ENCODE assay signal across 10 cellular contexts in genomic region chr1:78688701-78689100, GRCh38. TPM values are rescaled to one million over a fixed set of nuclear protein-coding genes. Genes with fewer than 3 reads are reported as not detected.
A peak's percentile ranks its signal among the peaks of the same experiment; 100 is the strongest.
DNase-seq lines count a peak whose midpoint lies in the region; ATAC-seq, FAIRE-seq and TF ChIP-seq lines count a peak whose summit lies in the region.
"Had no signal": no experiment of that assay in that cellular context is flagged by ENCODE, and none has a peak within 500 bp of the region (broad histone marks: within the 10 kb centered on the region; RNA-seq: fewer than 3 reads in every experiment).

No MANE protein-coding gene starts in this region.

- no peaks in the 10 kb centered on the region for H4K20me1 ChIP-seq in astrocyte (ENCODE audit: insufficient read depth, low read length)

- DNase-seq in AG09319 (ENCODE audit: extremely low read depth, low read depth) = peak; percentile 24
- peak; percentile 67 for DNase-seq in HFFc6
- DNase-seq in astrocyte (ENCODE audit: low read depth) = peak; percentile 27
- DNase-seq in kidney epithelial cell (ENCODE audit: low read depth) = peak; percentile 41
- DNase-seq in tibial artery = no peak
- DNase-seq in activated CD4-positive, alpha-beta T cell treated with anti-CD3 and anti-CD28 coated beads, Interleukin-2, amount 50 U/mL, for 4 hours = no peak
- DNase-seq in NCI-H82 treated with DMSO at 0.1 percent for 48 hours (lab: John Stamatoyannopoulos, UW; ENCODE audit: unreplicated experiment) = no peak
- DNase-seq in Right ventricle myocardium inferior (ENCODE audit: missing footprints) = no peak
- DNase-seq: activated CD4-positive, alpha-beta T cell treated with anti-CD3 and anti-CD28 coated beads, Interleukin-2, amount 10 ng/mL, durations not matched to agents 7 days and 5 days had no signal

- H3K36me3 ChIP-seq in astrocyte (ENCODE audit: insufficient read depth, low read length) (no peaks in the 10 kb centered on the region), kidney epithelial cell (ENCODE audit: control insufficient read depth, insufficient read depth, low read length) (no peaks in the 10 kb centered on the region), tibial artery (no peaks in the 10 kb centered on the region)

- H3K27ac ChIP-seq in astrocyte (ENCODE audit: low read depth, low read length) (no peak overlapping the region), tibial artery (no peak overlapping the region)

- H3K9ac ChIP-seq in astrocyte (ENCODE audit: low read length) = peak overlapping the region; percentile 2

- no peak overlapping the region for H2AFZ ChIP-seq in astrocyte (ENCODE audit: low read depth, low read length)

- H3K27ac Mint-ChIP-seq in HFFc6 (peak overlapping the region; percentile 63), astrocyte (ENCODE audit: unreplicated experiment) (no peak overlapping the region)
- H3K27ac Mint-ChIP-seq: activated CD4-positive, alpha-beta T cell treated with anti-CD3 and anti-CD28 coated beads, Interleukin-2, amount 10 ng/mL, durations not matched to agents 7 days and 5 days had no signal

- H3K4me2 ChIP-seq in astrocyte (ENCODE audit: low read length) = no peak overlapping the region

- no peak for ATAC-seq in Right ventricle myocardium inferior

- H3K27me3 ChIP-seq in astrocyte (ENCODE audit: insufficient read depth, low read length) (no peaks in the 10 kb centered on the region), kidney epithelial cell (ENCODE audit: control insufficient read depth, insufficient read depth, low read length) (no peaks in the 10 kb centered on the region), tibial artery (no peaks in the 10 kb centered on the region)

- peak; percentile 83 for FAIRE-seq in astrocyte (lab: Jason Lieb, UNC)

- intact Hi-C loops in tibial artery (cut with DNase I; ENCODE audit: low total_unique reads) (no loop called here), Right ventricle myocardium inferior (cut with DNase I) (no loop called here)

- H3K9me3 Mint-ChIP-seq in HFFc6 = peaks cover 8% of the 10 kb centered on the region
- peaks cover 3% of the 10 kb centered on the region for H3K9me3 Mint-ChIP-seq in astrocyte (ENCODE audit: unreplicated experiment)
- H3K9me3 Mint-ChIP-seq: activated CD4-positive, alpha-beta T cell treated with anti-CD3 and anti-CD28 coated beads, Interleukin-2, amount 10 ng/mL, durations not matched to agents 7 days and 5 days; central memory CD8-positive, alpha-beta T cell had no signal

- H3K4me1 ChIP-seq in astrocyte (ENCODE audit: insufficient read depth, low read length) = peaks cover 14% of the 10 kb centered on the region
- no peaks in the 10 kb centered on the region for H3K4me1 ChIP-seq in tibial artery

- H3K4me3 ChIP-seq in astrocyte (ENCODE audit: insufficient read depth, low read depth, low read length) (no peak overlapping the region), kidney epithelial cell (ENCODE audit: low read depth, low read length) (no peak overlapping the region), tibial artery (no peak overlapping the region)

- H3K27me3 Mint-ChIP-seq in HFFc6 (ENCODE audit: insufficient read depth) = no peaks in the 10 kb centered on the region; the same call in 1 of the 2 replicates
- no peaks in the 10 kb centered on the region for H3K27me3 Mint-ChIP-seq in astrocyte (ENCODE audit: low read depth, unreplicated experiment)

- H3K9me3 ChIP-seq in astrocyte (ENCODE audit: insufficient read depth, low read depth, low read length) (no peaks in the 10 kb centered on the region), tibial artery (no peaks in the 10 kb centered on the region)

- peak overlapping the region; percentile 54 for H3K4me3 Mint-ChIP-seq in HFFc6
- H3K4me3 Mint-ChIP-seq in astrocyte (ENCODE audit: unreplicated experiment) = no peak overlapping the region
- H3K4me3 Mint-ChIP-seq: activated CD4-positive, alpha-beta T cell treated with anti-CD3 and anti-CD28 coated beads, Interleukin-2, amount 10 ng/mL, durations not matched to agents 7 days and 5 days; central memory CD8-positive, alpha-beta T cell had no signal

- H3K36me3 Mint-ChIP-seq in HFFc6 (ENCODE audit: low read depth) (peaks cover 12% of the 10 kb centered on the region), astrocyte (ENCODE audit: low read depth, unreplicated experiment) (no peaks in the 10 kb centered on the region)

- H3K4me1 Mint-ChIP-seq in HFFc6 (ENCODE audit: low read depth) (peaks cover 65% of the 10 kb centered on the region), astrocyte (ENCODE audit: low read depth, unreplicated experiment) (peaks cover 22% of the 10 kb centered on the region)
- H3K4me1 Mint-ChIP-seq: activated CD4-positive, alpha-beta T cell treated with anti-CD3 and anti-CD28 coated beads, Interleukin-2, amount 10 ng/mL, durations not matched to agents 7 days and 5 days; central memory CD8-positive, alpha-beta T cell had no signal

- TF ChIP-seq CTCF in AG09319 (IDR thresholded peaks at IDR 0.05; ENCODE audit: low read depth, low read length) = peak; percentile 47
- peak; percentile 75 for TF ChIP-seq CTCF in HFFc6 (IDR thresholded peaks at IDR 0.05)
- peak; percentile 22 for TF ChIP-seq CTCF in astrocyte (IDR thresholded peaks at IDR 0.05; ENCODE audit: insufficient read depth, low read depth, low read length)
- TF ChIP-seq CTCF in kidney epithelial cell (IDR thresholded peaks at IDR 0.05; ENCODE audit: insufficient read depth, low read length, poor library complexity, severe bottlenecking) = peak; percentile 30
- no peak for TF ChIP-seq CTCF in tibial artery (IDR thresholded peaks at IDR 0.05)

- H3K79me2 ChIP-seq in astrocyte (ENCODE audit: insufficient read depth, low read length) = no peaks in the 10 kb centered on the region

RNA-seq across cellular contexts. Expression of gene IFI44, which starts 39.1 kb away (rescaled TPM):
- total RNA-seq in HFFc6 (2021; fragmentation: NEBNext Ultra II Directional; extraction: Animal tissue kit (Norgen Biotek cat#: 25700)) = 1 to 10 TPM; 1.3 to 3.3 (median 2.8) TPM
- total RNA-seq in astrocyte = 144 and 176 TPM in 2 replicates
- 3.5 and 7.0 TPM in 2 replicates for total RNA-seq in kidney epithelial cell
- 10.4 TPM for total RNA-seq in Right ventricle myocardium inferior

Comparison
In these comparisons a context has a peak if more than half of its experiments do, and no peak if none do; other contexts are left out.
1. DNase-seq: peak in AG09319 (single experiment), HFFc6 (single experiment), astrocyte (single experiment) and kidney epithelial cell (single experiment); none in tibial artery (0 of 2), activated CD4-positive, alpha-beta T cell treated with anti-CD3 and anti-CD28 coated beads, Interleukin-2, amount 50 U/mL, for 4 hours (0 of 2), NCI-H82 treated with DMSO at 0.1 percent for 48 hours (single experiment) and Right ventricle myocardium inferior (single experiment).
2. CTCF ChIP-seq: peak in AG09319 (single experiment), HFFc6 (single experiment), astrocyte (single experiment) and kidney epithelial cell (single experiment); none in tibial artery (0 of 2).
3. RNA of gene IFI44, which starts 39.1 kb away (total RNA-seq): 144 to 176 TPM in astrocyte; 10.4 TPM in Right ventricle myocardium inferior (single experiment), 3.5 to 7.0 TPM in kidney epithelial cell and 1.3 to 3.3 TPM in HFFc6; every median in the first group is over 10 times any median in the second.